Comparison of ENCODE assay signal across 2 cellular contexts in genomic region chr3:151315846-151316245, GRCh38.
TF ChIP-seq lines count a peak whose summit lies in the region.

No MANE protein-coding gene starts in this region.

TF ChIP-seq in SK-N-SH, 30 proteins besides CTCF, POLR2A, EP300 and RAD21:
- TF ChIP-seq REST (IDR thresholded peaks at IDR 0.05; ENCODE audit: low read depth, low read length) = no peak
- TF ChIP-seq, protein P1, sequence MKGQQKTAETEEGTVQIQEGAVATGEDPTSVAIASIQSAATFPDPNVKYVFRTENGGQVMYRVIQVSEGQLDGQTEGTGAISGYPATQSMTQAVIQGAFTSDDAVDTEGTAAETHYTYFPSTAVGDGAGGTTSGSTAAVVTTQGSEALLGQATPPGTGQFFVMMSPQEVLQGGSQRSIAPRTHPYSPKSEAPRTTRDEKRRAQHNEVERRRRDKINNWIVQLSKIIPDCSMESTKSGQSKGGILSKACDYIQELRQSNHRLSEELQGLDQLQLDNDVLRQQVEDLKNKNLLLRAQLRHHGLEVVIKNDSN (IDR thresholded peaks at IDR 0.05; ENCODE audit: borderline replicate concordance, low read depth) = no peak
- TF ChIP-seq, protein P2, sequence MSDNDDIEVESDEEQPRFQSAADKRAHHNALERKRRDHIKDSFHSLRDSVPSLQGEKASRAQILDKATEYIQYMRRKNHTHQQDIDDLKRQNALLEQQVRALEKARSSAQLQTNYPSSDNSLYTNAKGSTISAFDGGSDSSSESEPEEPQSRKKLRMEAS (IDR thresholded peaks at IDR 0.05; ENCODE audit: low read depth) = no peak
- TF ChIP-seq, protein P3, sequence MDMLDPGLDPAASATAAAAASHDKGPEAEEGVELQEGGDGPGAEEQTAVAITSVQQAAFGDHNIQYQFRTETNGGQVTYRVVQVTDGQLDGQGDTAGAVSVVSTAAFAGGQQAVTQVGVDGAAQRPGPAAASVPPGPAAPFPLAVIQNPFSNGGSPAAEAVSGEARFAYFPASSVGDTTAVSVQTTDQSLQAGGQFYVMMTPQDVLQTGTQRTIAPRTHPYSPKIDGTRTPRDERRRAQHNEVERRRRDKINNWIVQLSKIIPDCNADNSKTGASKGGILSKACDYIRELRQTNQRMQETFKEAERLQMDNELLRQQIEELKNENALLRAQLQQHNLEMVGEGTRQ (IDR thresholded peaks at IDR 0.05; ENCODE audit: borderline replicate concordance, low read depth, low read length) = no peak

TF ChIP-seq in SK-N-SH treated with all-trans-retinoic acid at 6 μM for 48 hours, 23 proteins besides CTCF, POLR2A, EP300 and RAD21 (continued from another document):
- TF ChIP-seq TSHZ2 (CRISPR knock-in tag; IDR thresholded peaks at IDR 0.05) (no peak), PATZ1 (CRISPR knock-in tag; IDR thresholded peaks at IDR 0.05; ENCODE audit: borderline replicate concordance) (no peak), ZNF565 (CRISPR knock-in tag; conservative IDR thresholded peaks at IDR 0.05; ENCODE audit: low read depth) (no peak), CSDC2 (CRISPR knock-in tag; IDR thresholded peaks at IDR 0.05) (no peak), TOX (CRISPR knock-in tag; IDR thresholded peaks at IDR 0.05; ENCODE audit: borderline replicate concordance) (no peak), ESRRG (CRISPR knock-in tag; IDR thresholded peaks at IDR 0.05) (no peak), RARB (CRISPR knock-in tag; IDR thresholded peaks at IDR 0.05) (no peak)
